Comparison of ENCODE assay signal across 19 cellular contexts in the genomic region with DNA sequence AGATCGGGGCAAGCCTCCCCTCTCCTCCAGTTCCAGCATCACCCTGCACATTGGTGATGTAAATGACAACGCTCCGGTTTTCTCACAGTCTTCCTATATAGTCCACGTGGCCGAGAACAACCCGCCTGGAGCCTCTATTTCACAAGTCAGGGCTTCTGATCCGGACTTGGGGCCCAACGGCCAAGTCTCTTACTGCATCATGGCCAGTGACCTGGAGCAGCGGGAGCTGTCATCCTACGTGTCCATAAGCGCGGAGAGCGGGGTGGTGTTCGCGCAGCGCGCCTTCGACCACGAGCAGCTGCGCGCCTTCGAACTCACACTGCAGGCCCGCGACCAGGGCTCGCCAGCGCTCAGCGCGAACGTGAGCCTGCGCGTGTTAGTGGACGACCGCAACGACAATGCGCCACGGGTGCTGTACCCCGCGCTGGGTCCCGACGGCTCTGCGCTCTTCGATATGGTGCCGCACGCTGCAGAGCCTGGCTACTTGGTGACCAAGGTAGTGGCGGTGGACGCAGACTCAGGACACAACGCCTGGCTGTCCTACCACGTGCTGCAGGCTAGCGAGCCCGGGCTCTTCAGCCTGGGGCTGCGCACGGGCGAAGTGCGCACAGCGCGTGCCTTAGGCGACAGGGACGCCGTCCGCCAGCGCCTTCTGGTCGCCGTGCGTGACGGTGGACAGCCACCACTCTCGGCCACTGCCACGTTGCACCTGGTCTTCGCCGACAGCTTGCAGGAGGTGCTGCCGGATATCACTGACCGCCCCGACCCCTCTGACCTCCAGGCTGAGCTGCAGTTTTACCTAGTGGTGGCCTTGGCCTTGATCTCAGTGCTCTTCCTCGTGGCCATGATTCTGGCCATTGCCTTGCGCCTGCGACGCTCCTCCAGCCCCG. TPM values are rescaled to one million over a fixed set of nuclear protein-coding genes. Genes with fewer than 3 reads are reported as not detected.
DNase-seq lines count a peak whose midpoint lies in the region; ATAC-seq and TF ChIP-seq lines count a peak whose summit lies in the region.
"Had no signal": no experiment of that assay in that cellular context is flagged by ENCODE, and none has a peak within 500 bp of the region (broad histone marks: within the 10 kb centered on the region; RNA-seq: fewer than 3 reads in every experiment).

No MANE protein-coding gene starts in this region.

- H3K4me3 Mint-ChIP-seq in activated naive CD8-positive, alpha-beta T cell treated with anti-CD3 and anti-CD28 coated beads, Interleukin-2, amount 10 ng/mL, durations not matched to agents 7 days and 5 days, result no peak overlapping the region
- H3K4me3 Mint-ChIP-seq in activated naive CD8-positive, alpha-beta T cell treated with anti-CD3 and anti-CD28 coated beads for 36 hours, result no peak overlapping the region
- H3K4me3 Mint-ChIP-seq in glutamatergic neuron (ENCODE audit: unreplicated experiment) (peak overlapping the region; percentile 74), T-helper 17 cell (no peak overlapping the region)

- POLR2A ChIA-PET in activated naive CD8-positive, alpha-beta T cell treated with anti-CD3 and anti-CD28 coated beads, Interleukin-2, amount 10 ng/mL, durations not matched to agents 7 days and 5 days (lab: Charles Lee), result no interaction called here

- TF ChIP-seq CTCF in glutamatergic neuron (IDR thresholded peaks at IDR 0.05; ENCODE audit: partially characterized antibody, unreplicated experiment), result no peak
- no peak for TF ChIP-seq CTCF in ovary (IDR thresholded peaks at IDR 0.05)

- H3K9me3 Mint-ChIP-seq in activated naive CD8-positive, alpha-beta T cell treated with anti-CD3 and anti-CD28 coated beads, Interleukin-2, amount 10 ng/mL, durations not matched to agents 7 days and 5 days, result peaks cover 25% of the 10 kb centered on the region
- H3K9me3 Mint-ChIP-seq in activated naive CD8-positive, alpha-beta T cell treated with anti-CD3 and anti-CD28 coated beads for 36 hours, result peaks cover 48% of the 10 kb centered on the region
- peaks cover 48% of the 10 kb centered on the region for H3K9me3 Mint-ChIP-seq in glutamatergic neuron (ENCODE audit: unreplicated experiment)

- peak; percentile 25 for DNase-seq in activated naive CD8-positive, alpha-beta T cell treated with anti-CD3 and anti-CD28 coated beads, Interleukin-2, amount 10 ng/mL, durations not matched to agents 7 days and 5 days
- DNase-seq in activated naive CD8-positive, alpha-beta T cell treated with anti-CD3 and anti-CD28 coated beads for 36 hours, result no peak
- DNase-seq in glutamatergic neuron, result no peak
- no peak for DNase-seq in ovary
- DNase-seq in stimulated activated CD8-positive, alpha-beta memory T cell treated with anti-CD3 and anti-CD28 coated beads, Interleukin-4, amount 100 ng/mL, for 48 hours, result no peak
- DNase-seq in T-helper 17 cell, result no peak
- DNase-seq in NOMO-1 treated with dmso at 0.1 percent for 144 hours (lab: John Stamatoyannopoulos, UW; ENCODE audit: unreplicated experiment), result no peak
- DNase-seq: CD8-positive, alpha-beta memory T cell; DMS79; NCI-H1417; NCI-H187 treated with DMSO at 0.1 percent for 48 hours; NCI-H345; NCI-H748 treated with DMSO at 0.1 percent for 48 hours; PC-3 had no signal

- WGBS in ovary, 3 donors, result 30 to 46% (median 32%) methylated on average over 50 to 77 of the region's 77 CpGs

- ATAC-seq in activated naive CD8-positive, alpha-beta T cell treated with anti-CD3 and anti-CD28 coated beads, Interleukin-2, amount 10 ng/mL, durations not matched to agents 7 days and 5 days (ENCODE audit: low read depth), result no peak
- no peak for ATAC-seq in T-helper 17 cell
- ATAC-seq: K562, PC-3 had no signal

- peak overlapping the region; percentile 29 for H3K4me3 ChIP-seq in rectal smooth muscle tissue (ENCODE audit: low read length)
- H3K4me3 ChIP-seq in ovary, result no peak overlapping the region
- H3K4me3 ChIP-seq: BLaER1, HAP-1, K562 had no signal

- intact Hi-C loops in ovary (cut with DNase I), result loop anchor here in 2 of 4 donors (1.0 to 10.0 kb wide), 2 partner anchors 8 to 165 kb away; no protein-coding TSS in a partner anchor

- H3K27ac Mint-ChIP-seq in activated naive CD8-positive, alpha-beta T cell treated with anti-CD3 and anti-CD28 coated beads, Interleukin-2, amount 10 ng/mL, durations not matched to agents 7 days and 5 days, result peak overlapping the region; percentile 70
- H3K27ac Mint-ChIP-seq in activated naive CD8-positive, alpha-beta T cell treated with anti-CD3 and anti-CD28 coated beads for 36 hours, result no peak overlapping the region
- H3K27ac Mint-ChIP-seq in glutamatergic neuron (ENCODE audit: unreplicated experiment) (peak overlapping the region; percentile 56), T-helper 17 cell (no peak overlapping the region)
- H3K27ac Mint-ChIP-seq: CD8-positive, alpha-beta memory T cell had no signal

- peaks cover 15 to 61% of the 10 kb centered on the region in 2 donors for H3K9me3 ChIP-seq in ovary
- H3K9me3 ChIP-seq in T-helper 17 cell (ENCODE audit: control insufficient read depth, low read length, poor library complexity, severe bottlenecking), result peaks cover 21% of the 10 kb centered on the region
- H3K9me3 ChIP-seq: HAP-1 had no signal

- TF ChIP-seq EP300 in ovary (IDR thresholded peaks at IDR 0.05), result no peak

- H3K36me3 ChIP-seq in rectal smooth muscle tissue (ENCODE audit: control insufficient read depth, insufficient read depth, low read length), result no peaks in the 10 kb centered on the region
- no peaks in the 10 kb centered on the region for H3K36me3 ChIP-seq in ovary
- H3K36me3 ChIP-seq: BLaER1, HAP-1 had no signal

- no peaks in the 10 kb centered on the region for H3K4me1 Mint-ChIP-seq in activated naive CD8-positive, alpha-beta T cell treated with anti-CD3 and anti-CD28 coated beads, Interleukin-2, amount 10 ng/mL, durations not matched to agents 7 days and 5 days
- H3K4me1 Mint-ChIP-seq in activated naive CD8-positive, alpha-beta T cell treated with anti-CD3 and anti-CD28 coated beads for 36 hours, result no peaks in the 10 kb centered on the region
- H3K4me1 Mint-ChIP-seq in glutamatergic neuron (ENCODE audit: low read depth, unreplicated experiment), result peaks cover 3% of the 10 kb centered on the region
- H3K4me1 Mint-ChIP-seq in T-helper 17 cell, result no peaks in the 10 kb centered on the region
- H3K4me1 Mint-ChIP-seq: CD8-positive, alpha-beta memory T cell had no signal

- H3K27ac ChIP-seq in rectal smooth muscle tissue (ENCODE audit: low read depth, low read length) (no peak overlapping the region), ovary (no peak overlapping the region)
- H3K27ac ChIP-seq: BLaER1 had no signal

- H3K9ac ChIP-seq in rectal smooth muscle tissue (ENCODE audit: low read length), result no peak overlapping the region
- H3K9ac ChIP-seq: BLaER1 had no signal

- no peak for TF ChIP-seq POLR2A in ovary (IDR thresholded peaks at IDR 0.05)

- H3K36me3 Mint-ChIP-seq in activated naive CD8-positive, alpha-beta T cell treated with anti-CD3 and anti-CD28 coated beads, Interleukin-2, amount 10 ng/mL, durations not matched to agents 7 days and 5 days, result peaks cover 7% of the 10 kb centered on the region
- H3K36me3 Mint-ChIP-seq in activated naive CD8-positive, alpha-beta T cell treated with anti-CD3 and anti-CD28 coated beads for 36 hours, result peaks cover 26% of the 10 kb centered on the region
- H3K36me3 Mint-ChIP-seq in glutamatergic neuron (ENCODE audit: unreplicated experiment), result peaks cover 74% of the 10 kb centered on the region
- peaks cover 2% of the 10 kb centered on the region for H3K36me3 Mint-ChIP-seq in T-helper 17 cell (ENCODE audit: low read depth)

- H3K27me3 Mint-ChIP-seq in activated naive CD8-positive, alpha-beta T cell treated with anti-CD3 and anti-CD28 coated beads, Interleukin-2, amount 10 ng/mL, durations not matched to agents 7 days and 5 days, result peaks cover 36% of the 10 kb centered on the region
- peaks cover 84% of the 10 kb centered on the region for H3K27me3 Mint-ChIP-seq in activated naive CD8-positive, alpha-beta T cell treated with anti-CD3 and anti-CD28 coated beads for 36 hours
- H3K27me3 Mint-ChIP-seq in glutamatergic neuron (ENCODE audit: unreplicated experiment) (peaks cover 8% of the 10 kb centered on the region), T-helper 17 cell (peaks cover 55% of the 10 kb centered on the region)

- H3K4me1 ChIP-seq in rectal smooth muscle tissue (ENCODE audit: control insufficient read depth, insufficient read depth, low read length) (no peaks in the 10 kb centered on the region), ovary (ENCODE audit: insufficient read depth) (no peaks in the 10 kb centered on the region)
- H3K4me1 ChIP-seq: BLaER1, HAP-1 had no signal

- H3K27me3 ChIP-seq in rectal smooth muscle tissue (ENCODE audit: control insufficient read depth, insufficient read depth, low read length) (no peaks in the 10 kb centered on the region), ovary (no peaks in the 10 kb centered on the region)
- H3K27me3 ChIP-seq: BLaER1 had no signal

RNA-seq across cellular contexts. Expression of gene PCDHGB4, which starts 1.9 kb away (rescaled TPM):
- total RNA-seq in activated naive CD8-positive, alpha-beta T cell treated with anti-CD3 and anti-CD28 coated beads, Interleukin-2, amount 10 ng/mL, durations not matched to agents 7 days and 5 days, result under 1 TPM in 1 of 2 experiments, not detected in 1; 0.11 TPM
- not detected for total RNA-seq in activated naive CD8-positive, alpha-beta T cell treated with anti-CD3 and anti-CD28 coated beads for 36 hours
- total RNA-seq in glutamatergic neuron (ENCODE audit: unreplicated experiment) (40.8 TPM), ovary (10 to 100 TPM in 1 of 7 donors, 1 to 10 TPM in 6; 6.0 to 12.0 (median 8.8) TPM), T-helper 17 cell (under 1 TPM; 0.08 to 0.10 TPM)
- 1 to 10 TPM; 2.1 to 3.1 TPM for polyA plus RNA-seq in ovary

RNA-seq across cellular contexts. Expression of gene PCDHGA8, which starts 3.0 kb away (rescaled TPM):
- under 1 TPM; 0.09 to 0.11 TPM for total RNA-seq in activated naive CD8-positive, alpha-beta T cell treated with anti-CD3 and anti-CD28 coated beads, Interleukin-2, amount 10 ng/mL, durations not matched to agents 7 days and 5 days
- total RNA-seq in activated naive CD8-positive, alpha-beta T cell treated with anti-CD3 and anti-CD28 coated beads for 36 hours, result not detected
- total RNA-seq in glutamatergic neuron (ENCODE audit: unreplicated experiment) (7.2 TPM), ovary (1 to 10 TPM; 2.9 to 7.6 (median 3.8) TPM), T-helper 17 cell (under 1 TPM in 1 of 2 donors, not detected in 1; 0.05 TPM)
- polyA plus RNA-seq in ovary, result under 1 TPM; 0.37 to 0.41 TPM
- polyA plus RNA-seq: CD8-positive, alpha-beta memory T cell had no signal

RNA-seq across cellular contexts. Expression of gene PCDHGA7, which starts 6.9 kb away (rescaled TPM):
- under 1 TPM; 0.26 to 0.28 TPM for total RNA-seq in activated naive CD8-positive, alpha-beta T cell treated with anti-CD3 and anti-CD28 coated beads, Interleukin-2, amount 10 ng/mL, durations not matched to agents 7 days and 5 days
- total RNA-seq in activated naive CD8-positive, alpha-beta T cell treated with anti-CD3 and anti-CD28 coated beads for 36 hours, result not detected
- total RNA-seq in glutamatergic neuron (ENCODE audit: unreplicated experiment) (4.2 TPM), ovary (1 to 10 TPM; 4.2 to 8.6 (median 5.8) TPM), T-helper 17 cell (under 1 TPM in 1 of 2 donors, not detected in 1; 0.25 TPM)
- polyA plus RNA-seq in ovary, result 1 to 10 TPM; 1.3 to 2.3 TPM
- polyA plus RNA-seq: CD8-positive, alpha-beta memory T cell had no signal

RNA-seq across cellular contexts. Expression of gene PCDHGB5, which starts 8.3 kb away (rescaled TPM):
- not detected for total RNA-seq in activated naive CD8-positive, alpha-beta T cell treated with anti-CD3 and anti-CD28 coated beads, Interleukin-2, amount 10 ng/mL, durations not matched to agents 7 days and 5 days
- total RNA-seq in activated naive CD8-positive, alpha-beta T cell treated with anti-CD3 and anti-CD28 coated beads for 36 hours, result under 1 TPM; 0.16 to 0.26 TPM
- 9.3 TPM for total RNA-seq in glutamatergic neuron (ENCODE audit: unreplicated experiment)
- total RNA-seq in ovary, result 10 to 100 TPM; 13.2 to 19.7 (median 18.2) TPM
- polyA plus RNA-seq in ovary, result 1 to 10 TPM; 4.5 to 8.2 TPM
- under 1 TPM; 0.26 to 0.35 TPM for total RNA-seq in T-helper 17 cell
- total RNA-seq: A172 had no signal

RNA-seq across cellular contexts. Expression of gene PCDHGA9, which starts 13.2 kb away (rescaled TPM):
- total RNA-seq in activated naive CD8-positive, alpha-beta T cell treated with anti-CD3 and anti-CD28 coated beads, Interleukin-2, amount 10 ng/mL, durations not matched to agents 7 days and 5 days, result under 1 TPM in 1 of 2 experiments, not detected in 1; 0.11 TPM
- not detected for total RNA-seq in activated naive CD8-positive, alpha-beta T cell treated with anti-CD3 and anti-CD28 coated beads for 36 hours
- 5.5 TPM for total RNA-seq in glutamatergic neuron (ENCODE audit: unreplicated experiment)
- 10 to 100 TPM in 4 of 7 donors, 1 to 10 TPM in 3; 5.4 to 11.7 (median 10.6) TPM for total RNA-seq in ovary
- polyA plus RNA-seq in ovary, result 1 to 10 TPM; 2.3 to 5.2 TPM
- total RNA-seq in T-helper 17 cell, result not detected
- polyA plus RNA-seq: CD8-positive, alpha-beta memory T cell had no signal

Comparison
In these comparisons a context has a peak if more than half of its experiments do, and no peak if none do; other contexts are left out.
1. H3K27ac Mint-ChIP-seq: peak in activated naive CD8-positive, alpha-beta T cell treated with anti-CD3 and anti-CD28 coated beads, Interleukin-2, amount 10 ng/mL, durations not matched to agents 7 days and 5 days (single experiment) and glutamatergic neuron (single experiment); none in activated naive CD8-positive, alpha-beta T cell treated with anti-CD3 and anti-CD28 coated beads for 36 hours (single experiment) and T-helper 17 cell (single experiment).
2. RNA of gene PCDHGB4, which starts 1.9 kb away (total RNA-seq): 40.8 TPM in glutamatergic neuron (single experiment) and 6.0 to 12.0 TPM in ovary; 0.11 TPM in activated naive CD8-positive, alpha-beta T cell treated with anti-CD3 and anti-CD28 coated beads, Interleukin-2, amount 10 ng/mL, durations not matched to agents 7 days and 5 days, 0.08 to 0.10 TPM in T-helper 17 cell and not detected in activated naive CD8-positive, alpha-beta T cell treated with anti-CD3 and anti-CD28 coated beads for 36 hours; every median in the first group is over 4 times any median in the second.